8 cellular contexts compared by ENCODE assay signal in genomic region chr4:24913099-24913445, GRCh38. TPM values are rescaled to one million over a fixed set of nuclear protein-coding genes. Genes with fewer than 3 reads are reported as not detected.
DNase-seq lines count a peak whose midpoint lies in the region; ATAC-seq, FAIRE-seq and TF ChIP-seq lines count a peak whose summit lies in the region.

No MANE protein-coding gene starts in this region.

- TF ChIP-seq CTCF in BJ (IDR thresholded peaks at IDR 0.05; ENCODE audit: insufficient read depth, low read depth, low read length) (no peak), Panc1 (IDR thresholded peaks at IDR 0.05) (no peak), fibroblast of mammary gland (conservative IDR thresholded peaks at IDR 0.05; ENCODE audit: control insufficient read depth, insufficient read depth, low read depth, low read length) (no peak), pancreas (IDR thresholded peaks at IDR 0.05) (no peak)

- FAIRE-seq in pancreas (lab: Jason Lieb, UNC) = no peak

- no peak overlapping the region; the same call in 1 of the 2 replicates for H3K27ac ChIP-seq in Panc1 (ENCODE audit: low read length)
- peak overlapping the region; percentile 74 to 95 (median 92) for H3K27ac ChIP-seq in pancreas

- intact Hi-C loops in Panc1 (cut with micrococcal nuclease; ENCODE audit: unreplicated experiment) (no loop called here), pancreas (cut with DNase I) (no loop called here)

- peaks cover 6% of the 10 kb centered on the region; the same call in 1 of the 2 replicates for H3K36me3 ChIP-seq in BJ (ENCODE audit: control insufficient read depth, insufficient read depth, low read length)
- H3K36me3 ChIP-seq in Panc1 (ENCODE audit: control insufficient read depth, insufficient read depth, low read length) = no peaks in the 10 kb centered on the region
- peaks cover 0 to 9% (median 0%) of the 10 kb centered on the region in 3 donors for H3K36me3 ChIP-seq in pancreas

- in situ Hi-C loops in Panc1 (cut with HindIII; ENCODE audit: low pct_unique_long_range_greater_than_20kb, low sequenced_read_pairs) = no loop called here

- H3K27me3 ChIP-seq in BJ (ENCODE audit: control insufficient read depth, insufficient read depth, low read length) (no peaks in the 10 kb centered on the region), Panc1 (ENCODE audit: control insufficient read depth, insufficient read depth, low read length) (no peaks in the 10 kb centered on the region), pancreas (no peaks in the 10 kb centered on the region)

- POLR2A ChIA-PET in BJ (lab: Charles Lee) = interaction anchor here (0.6 kb wide), 1 partner anchor 21 kb away, joined by 3 read pairs; no protein-coding TSS in a partner anchor
- POLR2A ChIA-PET in Panc1 (lab: Charles Lee) = no interaction called here

- DNase-seq in BJ (ENCODE audit: low read depth) = no peak
- no peak for DNase-seq in Panc1 (ENCODE audit: low read depth, low spot score)
- no peak for DNase-seq in fibroblast of mammary gland (ENCODE audit: low read depth)
- DNase-seq in pancreas = peak in 1 of 6 donors; percentile 18
- DNase-seq in SKM-1 (lab: John Stamatoyannopoulos, UW; ENCODE audit: unreplicated experiment) = no peak
- no peak for DNase-seq in NCI-H1048 (lab: John Stamatoyannopoulos, UW)
- DNase-seq in hippocampal formation (lab: John Stamatoyannopoulos, UW) = no peak

- BruUV-seq in Panc1 (replicated peaks; lab: Mats Ljungman, UMichigan) = no TSS peak

- WGBS in pancreas, 2 donors = 12% methylated on average over 27 of the region's 27 CpGs

- peak overlapping the region; percentile 62 for H3K4me3 ChIP-seq in BJ (ENCODE audit: low read depth, low read length)
- peak overlapping the region; percentile 47 to 51 for H3K4me3 ChIP-seq in Panc1 (ENCODE audit: low read depth in 2 of 2, low read length in 2 of 2)
- peak overlapping the region; percentile 49 for H3K4me3 ChIP-seq in fibroblast of mammary gland (ENCODE audit: control insufficient read depth, low read depth, low read length)
- peak overlapping the region; percentile 17 to 69 (median 46) for H3K4me3 ChIP-seq in pancreas

- H3K4me1 ChIP-seq in Panc1 (ENCODE audit: control insufficient read depth, insufficient read depth, low read length) = no peaks in the 10 kb centered on the region
- no peaks in the 10 kb centered on the region for H3K4me1 ChIP-seq in pancreas

- CTCF ChIA-PET in BJ (lab: Yijun Ruan, JAX) (interaction anchor here (0.6 kb wide), 1 partner anchor 285 kb away, joined by 3 read pairs; no protein-coding TSS in a partner anchor), Panc1 (lab: Charles Lee) (no interaction called here)

- no peak for ATAC-seq in Panc1
- ATAC-seq in pancreas = no peak
- ATAC-seq in HG02610 (IDR thresholded peaks at IDR 0.05; ENCODE audit: unreplicated experiment) = no peak

- no peaks in the 10 kb centered on the region for H3K9me3 ChIP-seq in Panc1 (ENCODE audit: control insufficient read depth, insufficient read depth, low read depth, low read length)
- no peaks in the 10 kb centered on the region for H3K9me3 ChIP-seq in pancreas

RNA-seq across cellular contexts. Expression of gene CCDC149, which starts 0.2 kb away (rescaled TPM):
- 10.2 and 11.1 TPM in 2 replicates for polyA plus RNA-seq in BJ (2011; rRNA removed)
- 5.5 and 7.9 TPM in 2 replicates for polyA minus RNA-seq in BJ (2011; rRNA and poly(A)+ RNA removed)
- total RNA-seq in Panc1 (2021; ENCODE audit: unreplicated experiment) = 3.6 TPM
- 4.1 TPM for polyA plus RNA-seq in Panc1 (2012; ENCODE audit: insufficient read length)
- 10 to 100 TPM; 14.7 to 25.3 (median 20.7) TPM for total RNA-seq in pancreas
- polyA plus RNA-seq in pancreas = 10 to 100 TPM; 14.3 to 15.3 TPM
